Comparison of ENCODE assay signal across 22 cellular contexts in the genomic region with DNA sequence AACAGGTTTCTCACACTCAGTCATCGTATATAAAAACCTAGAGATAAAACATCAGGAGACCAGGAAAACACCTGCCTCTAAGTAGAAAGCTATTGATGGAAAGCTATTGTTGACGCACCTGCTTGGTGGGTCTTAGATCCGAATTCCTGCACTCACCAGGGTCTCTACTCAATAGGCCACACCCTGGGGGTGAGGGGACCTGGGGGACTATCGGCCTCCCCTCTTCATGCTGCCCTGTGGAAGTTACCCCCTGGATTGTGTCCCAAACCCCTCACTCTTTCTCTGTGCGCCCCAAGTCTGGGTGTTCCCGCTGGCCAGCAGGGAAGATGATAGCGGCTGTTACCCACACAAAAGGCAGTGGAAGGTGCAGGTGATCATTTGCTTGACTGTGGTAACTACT.
DNase-seq lines count a peak whose midpoint lies in the region; ATAC-seq and TF ChIP-seq lines count a peak whose summit lies in the region.
"Had no signal": no experiment of that assay in that cellular context is flagged by ENCODE, and none has a peak within 500 bp of the region (broad histone marks: within the 10 kb centered on the region; RNA-seq: fewer than 3 reads in every experiment).

No MANE protein-coding gene starts in this region.

- no peaks in the 10 kb centered on the region for H3K27me3 ChIP-seq in right atrium auricular region
- H3K27me3 ChIP-seq: ascending aorta, transverse colon had no signal

- H3K4me1 ChIP-seq in right atrium auricular region = no peaks in the 10 kb centered on the region
- no peaks in the 10 kb centered on the region for H3K4me1 ChIP-seq in OCI-LY7 (ENCODE audit: insufficient read depth, low read length, poor library complexity, severe bottlenecking)
- H3K4me1 ChIP-seq: ascending aorta, stomach, transverse colon had no signal

- H3K4me2 ChIP-seq in OCI-LY7 (ENCODE audit: low read length) = no peak overlapping the region
- H3K4me2 ChIP-seq: KMS-11 had no signal

- ATAC-seq in GM21786 (IDR thresholded peaks at IDR 0.05; ENCODE audit: unreplicated experiment) (no peak), GM21526 (IDR thresholded peaks at IDR 0.05; ENCODE audit: low FRiP score, unreplicated experiment) (no peak), GM21390 (IDR thresholded peaks at IDR 0.05; ENCODE audit: unreplicated experiment) (no peak)
- no peak for ATAC-seq in activated T-cell treated with anti-CD3 and anti-CD28 coated beads, Interleukin-2, amount 50 U/mL, for 72 hours (replicated peaks in 1 of 2)

- H3K27ac ChIP-seq in right atrium auricular region (no peak overlapping the region), OCI-LY7 (ENCODE audit: low read depth, low read length, poor library complexity, severe bottlenecking) (no peak overlapping the region)
- H3K27ac ChIP-seq: ascending aorta, GM23248, KMS-11, RWPE1, stomach, transverse colon had no signal

- intact Hi-C loops in cardiac septum (cut with DNase I) = no loop called here
- intact Hi-C loops in OCI-LY7 (cut with micrococcal nuclease; ENCODE audit: unreplicated experiment) = no loop called here

- no peak overlapping the region for H3K4me3 Mint-ChIP-seq in activated T-cell treated with anti-CD3 and anti-CD28 coated beads, Interleukin-2, amount 50 U/mL, for 72 hours
- H3K4me3 Mint-ChIP-seq: activated naive CD8-positive, alpha-beta T cell treated with anti-CD3 and anti-CD28 coated beads for 36 hours; neural crest cell; T-helper 2 cell treated with Interferon-gamma antibody and Interleukin-4, amounts not matched to agents 5 μg/mL and 100 μg/mL, for 36 hours had no signal

- no peaks in the 10 kb centered on the region for H3K9me3 Mint-ChIP-seq in activated T-cell treated with anti-CD3 and anti-CD28 coated beads, Interleukin-2, amount 50 U/mL, for 72 hours
- H3K9me3 Mint-ChIP-seq: activated naive CD8-positive, alpha-beta T cell treated with anti-CD3 and anti-CD28 coated beads for 36 hours; neural crest cell; T-helper 2 cell treated with Interferon-gamma antibody and Interleukin-4, amounts not matched to agents 5 μg/mL and 100 μg/mL, for 36 hours had no signal

- no peak overlapping the region for H3K4me3 ChIP-seq in right atrium auricular region
- H3K4me3 ChIP-seq in OCI-LY7 (ENCODE audit: low read depth, low read length, poor library complexity, severe bottlenecking) = no peak overlapping the region
- H3K4me3 ChIP-seq: ascending aorta, GM23248, stomach, transverse colon had no signal

- H3K9me2 ChIP-seq in OCI-LY7 (ENCODE audit: insufficient read depth, low read length) = no peaks in the 10 kb centered on the region

- TF ChIP-seq CTCF in right atrium auricular region (IDR thresholded peaks at IDR 0.05) = peak in 1 of 2 donors; percentile 1
- TF ChIP-seq CTCF in OCI-LY7 (conservative IDR thresholded peaks at IDR 0.05; ENCODE audit: low read length) = 0 out of 2 replicates have a peak, but pooled peaks have one; percentile 7

- no TSS peak for BruUV-seq in OCI-LY7 (replicated peaks; lab: Mats Ljungman, UMichigan)

- H4K20me1 ChIP-seq in OCI-LY7 (ENCODE audit: insufficient read depth, low read length) = no peaks in the 10 kb centered on the region

- H3K36me3 ChIP-seq in right atrium auricular region = no peaks in the 10 kb centered on the region
- no peaks in the 10 kb centered on the region for H3K36me3 ChIP-seq in OCI-LY7 (ENCODE audit: insufficient read depth, low read length)
- H3K36me3 ChIP-seq: ascending aorta, stomach, transverse colon had no signal

- peaks cover 8% of the 10 kb centered on the region for H3K4me1 Mint-ChIP-seq in activated T-cell treated with anti-CD3 and anti-CD28 coated beads, Interleukin-2, amount 50 U/mL, for 72 hours (ENCODE audit: low read depth)
- H3K4me1 Mint-ChIP-seq: activated naive CD8-positive, alpha-beta T cell treated with anti-CD3 and anti-CD28 coated beads for 36 hours had no signal

- no peaks in the 10 kb centered on the region for H3K79me2 ChIP-seq in OCI-LY7 (ENCODE audit: insufficient read depth, low read depth, low read length)

- POLR2A ChIA-PET in OCI-LY7 (lab: Charles Lee) = interaction anchor here (0.6 kb wide), 1 partner anchor 34 kb away, joined by 3 read pairs; no protein-coding TSS in a partner anchor

- no peak overlapping the region for H2AFZ ChIP-seq in OCI-LY7 (ENCODE audit: low read length)
- H2AFZ ChIP-seq: GM23248 had no signal

- CTCF ChIA-PET in OCI-LY7 (lab: Charles Lee; ENCODE audit: unreplicated experiment) = no interaction called here

- H3K27me3 Mint-ChIP-seq in activated T-cell treated with anti-CD3 and anti-CD28 coated beads, Interleukin-2, amount 50 U/mL, for 72 hours (ENCODE audit: low read depth) = peaks cover 38% of the 10 kb centered on the region

- DNase-seq in cardiac septum (ENCODE audit: low spot score) = peak; percentile 54
- DNase-seq in right atrium auricular region (ENCODE audit: low spot score) = no peak
- no peak for DNase-seq in OCI-LY7 (ENCODE audit: low spot score)
- DNase-seq in iPS-NIHi11 (ENCODE audit: low spot score) = peak; percentile 16
- DNase-seq in activated T-cell treated with anti-CD3 and anti-CD28 coated beads, Interleukin-2, amount 50 U/mL, for 72 hours = no peak
- DNase-seq: central memory CD4-positive, alpha-beta T cell; EL; NCI-H1694; NCI-H2171 treated with DMSO at 0.1 percent for 48 hours; NCI-H526 treated with DMSO at 0.1 percent for 48 hours had no signal

- H3K36me3 Mint-ChIP-seq in activated T-cell treated with anti-CD3 and anti-CD28 coated beads, Interleukin-2, amount 50 U/mL, for 72 hours (ENCODE audit: insufficient read depth in 2 of 2) = no peaks in the 10 kb centered on the region
- H3K36me3 Mint-ChIP-seq: activated naive CD8-positive, alpha-beta T cell treated with anti-CD3 and anti-CD28 coated beads for 36 hours had no signal

- no peak overlapping the region for H3K27ac Mint-ChIP-seq in activated T-cell treated with anti-CD3 and anti-CD28 coated beads, Interleukin-2, amount 50 U/mL, for 72 hours
- H3K27ac Mint-ChIP-seq: activated naive CD8-positive, alpha-beta T cell treated with anti-CD3 and anti-CD28 coated beads for 36 hours; T-helper 2 cell treated with Interferon-gamma antibody and Interleukin-4, amounts not matched to agents 5 μg/mL and 100 μg/mL, for 36 hours had no signal

- H3K9me3 ChIP-seq in right atrium auricular region = no peaks in the 10 kb centered on the region
- no peaks in the 10 kb centered on the region for H3K9me3 ChIP-seq in OCI-LY7 (ENCODE audit: low read length)
- H3K9me3 ChIP-seq: ascending aorta, stomach, transverse colon had no signal

Comparison
In these comparisons a context has a peak if more than half of its experiments do, and no peak if none do; other contexts are left out.
1. DNase-seq: peak in cardiac septum (single experiment) and iPS-NIHi11 (single experiment); none in right atrium auricular region (single experiment), OCI-LY7 (single experiment) and activated T-cell treated with anti-CD3 and anti-CD28 coated beads, Interleukin-2, amount 50 U/mL, for 72 hours (0 of 2).